8 cellular contexts compared by ENCODE assay signal in genomic region chr22:40635008-40635939, GRCh38. TPM values are rescaled to one million over a fixed set of nuclear protein-coding genes. Genes with fewer than 3 reads are reported as not detected.
DNase-seq lines count a peak whose midpoint lies in the region; ATAC-seq and TF ChIP-seq lines count a peak whose summit lies in the region.

No MANE protein-coding gene starts in this region.

- H3F3A ChIP-seq in Loucy (ENCODE audit: low read depth): no peaks in the 10 kb centered on the region

- peak overlapping the region; percentile 76 for H3K9ac ChIP-seq in Loucy (ENCODE audit: low read depth, low read length, poor library complexity, severe bottlenecking)

- peaks cover 28% of the 10 kb centered on the region for H4K20me1 ChIP-seq in Loucy (ENCODE audit: insufficient read depth, low read length, poor library complexity, severe bottlenecking)

- peak overlapping the region; percentile 61 for H3K27ac ChIP-seq in AG04450 (ENCODE audit: low read depth, low read length)
- H3K27ac ChIP-seq in ectodermal cell (ENCODE audit: insufficient read depth, low read depth, low read length, poor library complexity, severe bottlenecking): no peak overlapping the region
- peak overlapping the region; percentile 56 for H3K27ac ChIP-seq in muscle layer of duodenum (ENCODE audit: low read length)

- H3K4me3 ChIP-seq in AG04450 (ENCODE audit: low read depth, low read length): peak overlapping the region; percentile 84
- peak overlapping the region; percentile 81 for H3K4me3 ChIP-seq in Loucy (ENCODE audit: low read length, poor library complexity, severe bottlenecking)
- H3K4me3 ChIP-seq in ectodermal cell (ENCODE audit: insufficient read depth, low read depth, low read length): peak overlapping the region; percentile 90
- H3K4me3 ChIP-seq in muscle layer of duodenum (ENCODE audit: low read depth in 1 of 2, low read length in 2 of 2): peak overlapping the region; percentile 61 to 90

- TF ChIP-seq CTCF in AG04450 (IDR thresholded peaks at IDR 0.05; ENCODE audit: low read depth, low read length) (no peak), Loucy (conservative IDR thresholded peaks at IDR 0.05; ENCODE audit: low read length) (no peak)

- H3K36me3 ChIP-seq in Loucy (ENCODE audit: insufficient read depth, low read length) (no peaks in the 10 kb centered on the region), ectodermal cell (ENCODE audit: control insufficient read depth, insufficient read depth, low read length) (no peaks in the 10 kb centered on the region), muscle layer of duodenum (ENCODE audit: control insufficient read depth in 1 of 2, insufficient read depth in 2 of 2, low read length in 2 of 2) (no peaks in the 10 kb centered on the region)

- POLR2A ChIA-PET in AG04450 (lab: Yijun Ruan, JAX): interaction anchor here (0.5 to 2.1 kb wide), 2 partner anchors 17 to 122 kb away, joined by 6 to 10 read pairs; no protein-coding TSS in a partner anchor

- CTCF ChIA-PET in AG04450 (lab: Charles Lee): interaction anchor here (1.2 to 2.2 kb wide), 4 partner anchors 11 to 199 kb away, joined by 3 to 15 read pairs (median 10); no protein-coding TSS in a partner anchor

- peak overlapping the region; percentile 99 for H3K4me2 ChIP-seq in Loucy (ENCODE audit: low read depth, low read length, poor library complexity, severe bottlenecking)

- H3K4me1 ChIP-seq in Loucy (ENCODE audit: insufficient read depth, low read length, poor library complexity, severe bottlenecking) (peaks cover 32% of the 10 kb centered on the region), ectodermal cell (ENCODE audit: control insufficient read depth, insufficient read depth, low read length) (peaks cover 9% of the 10 kb centered on the region), muscle layer of duodenum (ENCODE audit: control insufficient read depth in 1 of 2, insufficient read depth in 2 of 2, low read length in 2 of 2) (peaks cover 0 to 29% of the 10 kb centered on the region in 2 donors)

- H3K9me2 ChIP-seq in Loucy (replicated peaks; ENCODE audit: low read depth, low read length): no peaks in the 10 kb centered on the region

- whole genome bisulfite sequencing in ectodermal cell, 2 experiments: 59 to 65% methylated on average over 20 to 21 of the region's 21 CpGs

- H3K9me3 ChIP-seq in AG04450 (ENCODE audit: control insufficient read depth, insufficient read depth, low read length): no peaks in the 10 kb centered on the region
- no peaks in the 10 kb centered on the region for H3K9me3 ChIP-seq in Loucy (ENCODE audit: insufficient read depth, low read depth, low read length)
- no peaks in the 10 kb centered on the region for H3K9me3 ChIP-seq in ectodermal cell (ENCODE audit: control insufficient read depth, low read length)
- H3K9me3 ChIP-seq in muscle layer of duodenum (ENCODE audit: control insufficient read depth in 1 of 2, low read length in 2 of 2): no peaks in the 10 kb centered on the region

- H3K79me2 ChIP-seq in Loucy (ENCODE audit: insufficient read depth, low read length): peaks cover 59% of the 10 kb centered on the region

- ATAC-seq in GM21528 (IDR thresholded peaks at IDR 0.05; ENCODE audit: low FRiP score, unreplicated experiment): no peak

- H3K27me3 ChIP-seq in AG04450 (ENCODE audit: control insufficient read depth, insufficient read depth, low read length) (no peaks in the 10 kb centered on the region), Loucy (ENCODE audit: insufficient read depth, low read length, poor library complexity, severe bottlenecking) (no peaks in the 10 kb centered on the region), ectodermal cell (ENCODE audit: control insufficient read depth, insufficient read depth, low read length, poor library complexity, severe bottlenecking) (no peaks in the 10 kb centered on the region), muscle layer of duodenum (ENCODE audit: low read depth, low read length) (no peaks in the 10 kb centered on the region)

- no peak overlapping the region for H2AFZ ChIP-seq in Loucy (ENCODE audit: low read length)

- DNase-seq in AG04450 (ENCODE audit: low read depth, low spot score) (no peak), iPS-NIHi7 (ENCODE audit: extremely low spot score) (no peak), NCI-H2171 (lab: John Stamatoyannopoulos, UW) (no peak), NCI-H187 (lab: John Stamatoyannopoulos, UW) (no peak)

RNA-seq across cellular contexts. Expression of gene MRTFA, which starts 1.2 kb away (rescaled TPM):
- 6.8 and 11.6 TPM in 2 replicates for polyA plus RNA-seq in AG04450 (2011; rRNA removed)
- polyA minus RNA-seq in AG04450 (2011; rRNA and poly(A)+ RNA removed): 38.9 and 50.6 TPM in 2 replicates
- 41.5 TPM for polyA plus RNA-seq in ectodermal cell (2013, experiment 1 of 4)
- polyA plus RNA-seq in ectodermal cell (2013, experiment 2 of 4): 39.3 TPM
- polyA plus RNA-seq in ectodermal cell (2013, experiment 3 of 4): 28.7 TPM
- polyA plus RNA-seq in ectodermal cell (2013, experiment 4 of 4): 32.8 TPM

RNA-seq across cellular contexts. Expression of gene MCHR1, which starts 44.0 kb away (rescaled TPM):
- polyA plus RNA-seq in AG04450 (2011; rRNA removed): 2.3 and 3.1 TPM in 2 replicates
- polyA minus RNA-seq in AG04450 (2011; rRNA and poly(A)+ RNA removed): 3.3 and 4.0 TPM in 2 replicates
- polyA plus RNA-seq in ectodermal cell (2013, experiment 1 of 4): 1.3 TPM
- polyA plus RNA-seq in ectodermal cell (2013, experiment 2 of 4): 1.2 TPM
- polyA plus RNA-seq in ectodermal cell (2013, experiment 3 of 4): 1.2 TPM
- polyA plus RNA-seq in ectodermal cell (2013, experiment 4 of 4): 2.4 TPM
